Comparison of ENCODE assay signal across 2 cellular contexts in the genomic region with DNA sequence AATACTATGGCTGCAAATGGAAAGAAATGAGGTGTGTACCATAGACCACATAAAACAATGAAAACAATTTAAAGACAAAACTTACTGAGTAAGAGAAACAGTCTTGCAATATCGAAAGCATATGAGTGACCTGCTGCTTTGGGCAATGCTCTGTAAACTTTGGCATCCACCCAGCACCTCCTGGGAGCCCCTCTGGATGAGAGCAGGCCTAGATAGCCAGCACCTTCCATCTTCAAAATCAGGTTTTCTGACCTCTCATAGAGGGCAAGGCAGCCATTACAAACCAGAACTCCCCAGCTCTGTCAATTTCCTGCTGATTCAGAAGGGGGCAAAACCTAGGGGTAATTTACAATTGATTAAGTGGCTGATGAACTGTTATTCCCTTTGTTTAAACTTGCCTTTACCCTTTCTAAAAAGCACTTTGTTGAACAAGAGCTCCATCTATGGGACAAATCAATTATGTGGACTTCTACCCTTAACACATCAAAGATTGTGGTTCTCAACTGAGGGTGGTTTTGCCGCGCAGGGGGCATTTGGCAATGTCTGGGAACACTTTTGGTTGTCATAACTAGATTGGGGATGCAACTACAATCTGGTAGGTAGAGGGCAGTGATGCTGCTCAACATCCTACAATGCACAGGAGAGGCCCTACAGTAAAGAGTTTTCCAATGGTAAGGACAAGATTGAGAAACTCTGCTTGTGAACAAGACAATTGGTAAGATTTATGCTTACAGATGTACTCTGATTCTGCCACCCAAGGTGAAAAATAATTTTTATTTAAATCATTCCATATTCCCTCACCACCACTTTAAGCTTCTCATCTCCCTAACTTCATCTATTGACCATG.
TF ChIP-seq lines count a peak whose summit lies in the region.

No MANE protein-coding gene starts in this region.

TF ChIP-seq in H1, 55 proteins besides CTCF, POLR2A, EP300 and RAD21 (continued from another document):
- TF ChIP-seq CHD7 (IDR thresholded peaks at IDR 0.05; ENCODE audit: insufficient replicate concordance, low read length) (no peak), SIX5 (IDR thresholded peaks at IDR 0.05; ENCODE audit: low read depth, low read length) (no peak), TEAD4 (IDR thresholded peaks at IDR 0.05; ENCODE audit: low read depth, low read length) (no peak), BCL11A (IDR thresholded peaks at IDR 0.05; ENCODE audit: low read depth in 2 of 2, low read length in 2 of 2) (no peak)

TF ChIP-seq in neural cell, 6 proteins besides CTCF, POLR2A, EP300 and RAD21:
- TF ChIP-seq, protein P1, sequence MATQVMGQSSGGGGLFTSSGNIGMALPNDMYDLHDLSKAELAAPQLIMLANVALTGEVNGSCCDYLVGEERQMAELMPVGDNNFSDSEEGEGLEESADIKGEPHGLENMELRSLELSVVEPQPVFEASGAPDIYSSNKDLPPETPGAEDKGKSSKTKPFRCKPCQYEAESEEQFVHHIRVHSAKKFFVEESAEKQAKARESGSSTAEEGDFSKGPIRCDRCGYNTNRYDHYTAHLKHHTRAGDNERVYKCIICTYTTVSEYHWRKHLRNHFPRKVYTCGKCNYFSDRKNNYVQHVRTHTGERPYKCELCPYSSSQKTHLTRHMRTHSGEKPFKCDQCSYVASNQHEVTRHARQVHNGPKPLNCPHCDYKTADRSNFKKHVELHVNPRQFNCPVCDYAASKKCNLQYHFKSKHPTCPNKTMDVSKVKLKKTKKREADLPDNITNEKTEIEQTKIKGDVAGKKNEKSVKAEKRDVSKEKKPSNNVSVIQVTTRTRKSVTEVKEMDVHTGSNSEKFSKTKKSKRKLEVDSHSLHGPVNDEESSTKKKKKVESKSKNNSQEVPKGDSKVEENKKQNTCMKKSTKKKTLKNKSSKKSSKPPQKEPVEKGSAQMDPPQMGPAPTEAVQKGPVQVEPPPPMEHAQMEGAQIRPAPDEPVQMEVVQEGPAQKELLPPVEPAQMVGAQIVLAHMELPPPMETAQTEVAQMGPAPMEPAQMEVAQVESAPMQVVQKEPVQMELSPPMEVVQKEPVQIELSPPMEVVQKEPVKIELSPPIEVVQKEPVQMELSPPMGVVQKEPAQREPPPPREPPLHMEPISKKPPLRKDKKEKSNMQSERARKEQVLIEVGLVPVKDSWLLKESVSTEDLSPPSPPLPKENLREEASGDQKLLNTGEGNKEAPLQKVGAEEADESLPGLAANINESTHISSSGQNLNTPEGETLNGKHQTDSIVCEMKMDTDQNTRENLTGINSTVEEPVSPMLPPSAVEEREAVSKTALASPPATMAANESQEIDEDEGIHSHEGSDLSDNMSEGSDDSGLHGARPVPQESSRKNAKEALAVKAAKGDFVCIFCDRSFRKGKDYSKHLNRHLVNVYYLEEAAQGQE (IDR thresholded peaks at IDR 0.05; ENCODE audit: borderline replicate concordance): no peak
- TF ChIP-seq SMC3 (conservative IDR thresholded peaks at IDR 0.05; ENCODE audit: poor library complexity) (peak; percentile 51), EZH2 (IDR thresholded peaks at IDR 0.05; ENCODE audit: borderline replicate concordance, insufficient read depth, low read length, poor library complexity, severe bottlenecking) (no peak), MXI1 (conservative IDR thresholded peaks at IDR 0.05; ENCODE audit: poor library complexity, severe bottlenecking) (no peak)
